ENCODE assay signal across 21 cellular contexts in the genomic region with DNA sequence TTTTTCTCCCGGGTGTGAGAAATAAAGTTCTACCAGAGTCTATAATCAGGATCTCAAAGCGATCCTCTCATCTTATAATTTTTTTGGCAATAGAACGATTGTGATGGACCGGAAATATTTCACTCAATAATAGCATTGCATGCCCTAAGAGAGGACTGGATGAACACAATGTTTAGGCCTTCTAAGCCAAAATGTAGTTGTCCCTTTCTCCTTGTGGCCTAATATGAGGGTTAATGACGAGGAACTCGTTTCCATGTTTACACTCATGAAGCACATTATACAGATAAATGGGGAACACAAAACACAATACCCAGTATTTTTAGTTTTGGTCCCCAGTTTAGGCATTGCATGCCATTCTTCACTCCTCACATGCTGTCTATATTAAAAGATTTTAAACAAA. TPM values are rescaled to one million over a fixed set of nuclear protein-coding genes. Genes with fewer than 3 reads are reported as not detected.
DNase-seq lines count a peak whose midpoint lies in the region; TF ChIP-seq lines count a peak whose summit lies in the region.
"Had no signal": no experiment of that assay in that cellular context is flagged by ENCODE, and none has a peak within 500 bp of the region (broad histone marks: within the 10 kb centered on the region; RNA-seq: fewer than 3 reads in every experiment).

No MANE protein-coding gene starts in this region.

- H3K27me3 Mint-ChIP-seq in activated T-helper 1 cell treated with anti-CD3 and anti-CD28 coated beads, Interleukin-12 subunit alpha, Interleukin-12 subunit beta, Interleukin-2, Interleukin-4 antibody, amounts not matched to agents 30 ng/mL and 10 ng/mL and 1 ng/mL, durations not matched to agents 14 hours and 24 hours and 36 hours (ENCODE audit: insufficient read depth): peaks cover 83% of the 10 kb centered on the region

- H3K4me1 ChIP-seq in adipocyte (ENCODE audit: control insufficient read depth, insufficient read depth, low read length) (peaks cover 14% of the 10 kb centered on the region), suprapubic skin (peaks cover 48% of the 10 kb centered on the region)
- H3K4me1 ChIP-seq: A549 had no signal

- H3K27me3 ChIP-seq in adipocyte (replicated peaks; ENCODE audit: control insufficient read depth, insufficient read depth, low read length): no peaks in the 10 kb centered on the region
- peaks cover 88% of the 10 kb centered on the region for H3K27me3 ChIP-seq in suprapubic skin

- 53% methylated on average over 6 of the region's 6 CpGs for WGBS in suprapubic skin

- H3K4me3 Mint-ChIP-seq in activated T-helper 1 cell treated with anti-CD3 and anti-CD28 coated beads, Interleukin-12 subunit alpha, Interleukin-12 subunit beta, Interleukin-2, Interleukin-4 antibody, amounts not matched to agents 30 ng/mL and 10 ng/mL and 1 ng/mL, durations not matched to agents 14 hours and 24 hours and 36 hours: no peak overlapping the region
- H3K4me3 Mint-ChIP-seq: CD4-positive, CD25-positive, alpha-beta regulatory T cell; HFFc6 had no signal

- H3K36me3 Mint-ChIP-seq in activated T-helper 1 cell treated with anti-CD3 and anti-CD28 coated beads, Interleukin-12 subunit alpha, Interleukin-12 subunit beta, Interleukin-2, Interleukin-4 antibody, amounts not matched to agents 30 ng/mL and 10 ng/mL and 1 ng/mL, durations not matched to agents 14 hours and 24 hours and 36 hours (ENCODE audit: low read depth): peaks cover 3% of the 10 kb centered on the region
- H3K36me3 Mint-ChIP-seq: CD4-positive, CD25-positive, alpha-beta regulatory T cell had no signal

- H3K4me1 Mint-ChIP-seq in activated T-helper 1 cell treated with anti-CD3 and anti-CD28 coated beads, Interleukin-12 subunit alpha, Interleukin-12 subunit beta, Interleukin-2, Interleukin-4 antibody, amounts not matched to agents 30 ng/mL and 10 ng/mL and 1 ng/mL, durations not matched to agents 14 hours and 24 hours and 36 hours (ENCODE audit: low read depth): peaks cover 6% of the 10 kb centered on the region

- TF ChIP-seq CTCF in GM13977 (IDR thresholded peaks at IDR 0.05; ENCODE audit: extremely low read depth, insufficient read depth, missing control alignments) (no peak), foreskin fibroblast (IDR thresholded peaks at IDR 0.05; ENCODE audit: low read depth, low read length) (no peak), suprapubic skin (IDR thresholded peaks at IDR 0.05) (no peak), GM10266 (IDR thresholded peaks at IDR 0.05; ENCODE audit: control insufficient read depth, insufficient read depth, low read depth, missing control alignments) (no peak)

- no peak for TF ChIP-seq EP300 in suprapubic skin (IDR thresholded peaks at IDR 0.05)

- intact Hi-C loops in activated T-helper 1 cell treated with anti-CD3 and anti-CD28 coated beads, Interleukin-12 subunit alpha, Interleukin-12 subunit beta, Interleukin-2, Interleukin-4 antibody, amounts not matched to agents 30 ng/mL and 10 ng/mL and 1 ng/mL, durations not matched to agents 14 hours and 24 hours and 36 hours (cut with micrococcal nuclease): no loop called here

- in situ Hi-C loops in GM13977 (cut with MboI; ENCODE audit: low pct_unique_long_range_greater_than_20kb, low sequenced_read_pairs, unreplicated experiment): no loop called here

- no peaks in the 10 kb centered on the region for H3K9me3 ChIP-seq in adipocyte (ENCODE audit: control insufficient read depth, low read length)
- no peaks in the 10 kb centered on the region for H3K9me3 ChIP-seq in suprapubic skin
- H3K9me3 ChIP-seq: A549 had no signal

- peak; percentile 10 for DNase-seq in GM13977 (ENCODE audit: low spot score)
- DNase-seq in adipocyte (ENCODE audit: low read depth): no peak
- no peak for DNase-seq in foreskin fibroblast
- DNase-seq in suprapubic skin (ENCODE audit: low spot score in 2 of 2): no peak
- no peak for DNase-seq in activated T-helper 1 cell treated with anti-CD3 and anti-CD28 coated beads, Interleukin-12 subunit alpha, Interleukin-12 subunit beta, Interleukin-2, Interleukin-4 antibody, amounts not matched to agents 30 ng/mL and 10 ng/mL and 1 ng/mL, durations not matched to agents 14 hours and 24 hours and 36 hours (ENCODE audit: low spot score)
- DNase-seq in GM10266 (ENCODE audit: extremely low spot score): no peak
- DNase-seq in COLO829 (ENCODE audit: low spot score): no peak
- DNase-seq: CD4-positive, CD25-positive, alpha-beta regulatory T cell; COR-L47; DND-41; H7; HFFc6; MM.1S; NCI-H1092; NCI-H1436; NCI-H187 treated with DMSO at 0.1 percent for 48 hours; NCI-H2107; NCI-H446 treated with DMSO at 0.1 percent for 48 hours; NCI-H526 treated with DMSO at 0.1 percent for 48 hours had no signal

- H3K4me3 ChIP-seq in adipocyte (ENCODE audit: low read length) (no peak overlapping the region), foreskin fibroblast (ENCODE audit: low read depth in 1 of 2, low read length in 2 of 2) (peak overlapping the region; percentile 23 to 74), suprapubic skin (no peak overlapping the region)
- H3K4me3 ChIP-seq: A549, K562 had no signal

- peak overlapping the region; percentile 19 for H3K9ac ChIP-seq in adipocyte (ENCODE audit: low read length)

- peak overlapping the region; percentile 21 for H3K27ac ChIP-seq in suprapubic skin
- H3K27ac ChIP-seq: A549 had no signal

- H3K36me3 ChIP-seq in adipocyte (ENCODE audit: control insufficient read depth, insufficient read depth, low read length, severe bottlenecking) (no peaks in the 10 kb centered on the region), suprapubic skin (no peaks in the 10 kb centered on the region)

- H3K27ac Mint-ChIP-seq in activated T-helper 1 cell treated with anti-CD3 and anti-CD28 coated beads, Interleukin-12 subunit alpha, Interleukin-12 subunit beta, Interleukin-2, Interleukin-4 antibody, amounts not matched to agents 30 ng/mL and 10 ng/mL and 1 ng/mL, durations not matched to agents 14 hours and 24 hours and 36 hours: no peak overlapping the region
- H3K27ac Mint-ChIP-seq: CD4-positive, CD25-positive, alpha-beta regulatory T cell; HFFc6 had no signal

- no peak for TF ChIP-seq POLR2A in suprapubic skin (IDR thresholded peaks at IDR 0.05)

- H3K9me3 Mint-ChIP-seq in activated T-helper 1 cell treated with anti-CD3 and anti-CD28 coated beads, Interleukin-12 subunit alpha, Interleukin-12 subunit beta, Interleukin-2, Interleukin-4 antibody, amounts not matched to agents 30 ng/mL and 10 ng/mL and 1 ng/mL, durations not matched to agents 14 hours and 24 hours and 36 hours: peaks cover 30% of the 10 kb centered on the region

RNA-seq across cellular contexts. Expression of gene TBX15, which starts 5.9 kb away (rescaled TPM):
- 10 to 100 TPM in 1 of 4 donors, 1 to 10 TPM in 3; 3.3 to 10.8 (median 3.5) TPM for total RNA-seq in suprapubic skin
- not detected in 2 replicates for total RNA-seq in activated T-helper 1 cell treated with anti-CD3 and anti-CD28 coated beads, Interleukin-12 subunit alpha, Interleukin-12 subunit beta, Interleukin-2, Interleukin-4 antibody, amounts not matched to agents 30 ng/mL and 10 ng/mL and 1 ng/mL, durations not matched to agents 14 hours and 24 hours and 36 hours
- total RNA-seq: CD4-positive, CD25-positive, alpha-beta regulatory T cell had no signal

Comparison
In these comparisons a context has a peak if more than half of its experiments do, and no peak if none do; other contexts are left out.
1. H3K4me3 ChIP-seq: peak in foreskin fibroblast (2 of 2); none in adipocyte (single experiment) and suprapubic skin (single experiment).